ENCODE assay signal across 8 cellular contexts in genomic region chr16:29148426-29148760, GRCh38.
A peak's percentile ranks its signal among the peaks of the same experiment; 100 is the strongest.
DNase-seq lines count a peak whose midpoint lies in the region; ATAC-seq and TF ChIP-seq lines count a peak whose summit lies in the region.
"Not testable (repeated sequence)": the region's sequence is repeated elsewhere in the genome, so short reads cannot be mapped to it uniquely, and the experiment has no call there.

No MANE protein-coding gene starts in this region.

- H3K4me3 Mint-ChIP-seq in CD4-positive, CD25-positive, alpha-beta regulatory T cell = peak overlapping the region in 3 of 4 donors; percentile 78 to 85 (median 80)
- not testable (repeated sequence) for H3K4me3 Mint-ChIP-seq in T-helper 1 cell treated with Interleukin-12 subunit alpha and Interleukin-12 subunit beta and Interleukin-4 antibody, amounts not matched to agents 30 μg/mL and 1 μg/mL, for 36 hours

- not testable (repeated sequence) for H3K27me3 ChIP-seq in CD4-positive, CD25-positive, alpha-beta regulatory T cell (ENCODE audit: control insufficient read depth, insufficient read depth, low read length); effector memory CD4-positive, alpha-beta T cell (replicated peaks; ENCODE audit: control insufficient read depth, insufficient read depth, low read length, poor library complexity, severe bottlenecking); thymus (ENCODE audit: control insufficient read depth, insufficient read depth)

- intact Hi-C loops in mucosa of descending colon (cut with DNase I, micrococcal nuclease) = not testable (repeated sequence)

- H3K4me1 ChIP-seq in CD4-positive, CD25-positive, alpha-beta regulatory T cell (ENCODE audit: control insufficient read depth, insufficient read depth, low read length, poor library complexity, severe bottlenecking) = peaks cover 42% of the 10 kb centered on the region
- H3K4me1 ChIP-seq in effector memory CD4-positive, alpha-beta T cell (ENCODE audit: control insufficient read depth, insufficient read depth, low read length, poor library complexity, severe bottlenecking) = peaks cover 15% of the 10 kb centered on the region
- not testable (repeated sequence) for H3K4me1 ChIP-seq in mucosa of descending colon (ENCODE audit: low read depth)
- H3K4me1 ChIP-seq in thymus (ENCODE audit: control insufficient read depth, insufficient read depth, low read length) = peaks cover 21% of the 10 kb centered on the region

- not testable (repeated sequence) for H3K27me3 Mint-ChIP-seq in CD4-positive, CD25-positive, alpha-beta regulatory T cell; T-helper 1 cell treated with Interleukin-12 subunit alpha and Interleukin-12 subunit beta and Interleukin-4 antibody, amounts not matched to agents 30 μg/mL and 1 μg/mL, for 36 hours (ENCODE audit: low read depth)

- TF ChIP-seq CTCF in mucosa of descending colon (IDR thresholded peaks at IDR 0.05) = not testable (repeated sequence)

- WGBS in thymus = 30% methylated on average over 8 of the region's 8 CpGs

- H3K9me3 ChIP-seq in CD4-positive, CD25-positive, alpha-beta regulatory T cell (ENCODE audit: control insufficient read depth in 2 of 2, low read length in 2 of 2); effector memory CD4-positive, alpha-beta T cell (ENCODE audit: control insufficient read depth, low read length); mucosa of descending colon; thymus (ENCODE audit: control insufficient read depth): not testable (repeated sequence)

- peak; percentile 43 to 44 for ATAC-seq in CD4-positive, CD25-positive, alpha-beta regulatory T cell (ENCODE audit: low read depth in 2 of 2)
- ATAC-seq in mucosa of descending colon = peak; percentile 24

- not testable (repeated sequence) for H3K9me3 Mint-ChIP-seq in CD4-positive, CD25-positive, alpha-beta regulatory T cell; T-helper 1 cell treated with Interleukin-12 subunit alpha and Interleukin-12 subunit beta and Interleukin-4 antibody, amounts not matched to agents 30 μg/mL and 1 μg/mL, for 36 hours

- DNase-seq in CD4-positive, CD25-positive, alpha-beta regulatory T cell = peak in 1 of 3 donors; percentile 47
- DNase-seq in activated CD8-positive, alpha-beta memory T cell treated with anti-CD3 and anti-CD28 coated beads for 4 hours (ENCODE audit: low read depth in 2 of 2) = peak; percentile 19 to 23
- peak; percentile 22 for DNase-seq in activated naive CD4-positive, alpha-beta T cell treated with Interleukin-2 at 50 U/mL for 16 hours
- DNase-seq in effector memory CD4-positive, alpha-beta T cell; mucosa of descending colon: not testable (repeated sequence)
- peak; percentile 38 to 44 for DNase-seq in stimulated activated CD4-positive, alpha-beta T cell treated with anti-CD3 and anti-CD28 coated beads, Interleukin-2, amount 100 ng/mL, for 24 hours

- H3K36me3 ChIP-seq in CD4-positive, CD25-positive, alpha-beta regulatory T cell (ENCODE audit: control insufficient read depth, insufficient read depth, low read length); effector memory CD4-positive, alpha-beta T cell (ENCODE audit: control insufficient read depth, insufficient read depth, low read length); mucosa of descending colon (ENCODE audit: low read depth); thymus (ENCODE audit: control insufficient read depth, insufficient read depth): not testable (repeated sequence)

- peak overlapping the region; percentile 24 for H3K4me3 ChIP-seq in CD4-positive, CD25-positive, alpha-beta regulatory T cell (ENCODE audit: low read depth, low read length)
- not testable (repeated sequence) for H3K4me3 ChIP-seq in effector memory CD4-positive, alpha-beta T cell (ENCODE audit: insufficient read depth, low read depth, low read length, poor library complexity, severe bottlenecking); mucosa of descending colon; thymus (ENCODE audit: low read length)

- H3K36me3 Mint-ChIP-seq in CD4-positive, CD25-positive, alpha-beta regulatory T cell = peaks cover 18% of the 10 kb centered on the region
- H3K36me3 Mint-ChIP-seq in T-helper 1 cell treated with Interleukin-12 subunit alpha and Interleukin-12 subunit beta and Interleukin-4 antibody, amounts not matched to agents 30 μg/mL and 1 μg/mL, for 36 hours (ENCODE audit: low read depth) = not testable (repeated sequence)

- H3K27ac Mint-ChIP-seq in CD4-positive, CD25-positive, alpha-beta regulatory T cell = peak overlapping the region; percentile 98 to 100 (median 99)
- peak overlapping the region; percentile 76 for H3K27ac Mint-ChIP-seq in T-helper 1 cell treated with Interleukin-12 subunit alpha and Interleukin-12 subunit beta and Interleukin-4 antibody, amounts not matched to agents 30 μg/mL and 1 μg/mL, for 36 hours

- H3K27ac ChIP-seq in CD4-positive, CD25-positive, alpha-beta regulatory T cell (ENCODE audit: insufficient read depth, low read length, poor library complexity, severe bottlenecking) = peak overlapping the region; percentile 88
- H3K27ac ChIP-seq in effector memory CD4-positive, alpha-beta T cell (ENCODE audit: insufficient read depth, low read length, poor library complexity, severe bottlenecking) = peak overlapping the region; percentile 55
- H3K27ac ChIP-seq in thymus (ENCODE audit: low read depth) = peak overlapping the region; percentile 95

- H3K4me1 Mint-ChIP-seq in CD4-positive, CD25-positive, alpha-beta regulatory T cell = peaks cover 6 to 79% (median 32%) of the 10 kb centered on the region in 4 donors
- peaks cover 24% of the 10 kb centered on the region for H3K4me1 Mint-ChIP-seq in T-helper 1 cell treated with Interleukin-12 subunit alpha and Interleukin-12 subunit beta and Interleukin-4 antibody, amounts not matched to agents 30 μg/mL and 1 μg/mL, for 36 hours (ENCODE audit: low read depth)
